In genomic region chr2:71603851-71604708, GRCh38 we compare ENCODE assay signal across 15 cellular contexts.
DNase-seq lines count a peak whose midpoint lies in the region; ATAC-seq, FAIRE-seq and TF ChIP-seq lines count a peak whose summit lies in the region.
"Had no signal": no experiment of that assay in that cellular context is flagged by ENCODE, and none has a peak within 500 bp of the region (broad histone marks: within the 10 kb centered on the region; RNA-seq: fewer than 3 reads in every experiment).

No MANE protein-coding gene starts in this region.

- TF ChIP-seq POLR2A in endothelial cell of umbilical vein (IDR thresholded peaks at IDR 0.05; ENCODE audit: low read depth, low read length) = no peak

- no peak overlapping the region for H3K27ac Mint-ChIP-seq in mesothelial cell of epicardium
- H3K27ac Mint-ChIP-seq: T-cell had no signal

- peak overlapping the region; percentile 1 for H3K9ac ChIP-seq in endothelial cell of umbilical vein (replicated peaks; ENCODE audit: extremely low read depth, insufficient read depth, low read length)

- no peaks in the 10 kb centered on the region for H3K9me1 ChIP-seq in endothelial cell of umbilical vein (replicated peaks; ENCODE audit: control insufficient read depth, extremely low read depth, insufficient read depth, low read length)

- no peak overlapping the region for H3K4me3 ChIP-seq in endothelial cell of umbilical vein (replicated peaks in 1 of 3; ENCODE audit: insufficient read depth in 1 of 3, low read depth in 1 of 3, low read length in 3 of 3)
- no peak overlapping the region for H3K4me3 ChIP-seq in aorta (ENCODE audit: low read length in 2 of 2)
- H3K4me3 ChIP-seq in OCI-LY7 (ENCODE audit: low read depth, low read length, poor library complexity, severe bottlenecking) = no peak overlapping the region
- H3K4me3 ChIP-seq: uterus had no signal

- BruUV-seq in endothelial cell of umbilical vein (replicated peaks; lab: Mats Ljungman, UMichigan) (no TSS peak), OCI-LY7 (replicated peaks; lab: Mats Ljungman, UMichigan) (no TSS peak)

- H3K27me3 Mint-ChIP-seq in mesothelial cell of epicardium (ENCODE audit: low read depth) = peaks cover 2% of the 10 kb centered on the region

- H3K4me3 Mint-ChIP-seq in mesothelial cell of epicardium = no peak overlapping the region

- FAIRE-seq in endothelial cell of umbilical vein (lab: Jason Lieb, UNC) = peak; percentile 28

- TF ChIP-seq CTCF in endothelial cell of umbilical vein (IDR thresholded peaks at IDR 0.05; ENCODE audit: extremely low read depth in 1 of 2, insufficient read depth in 1 of 2, low read depth in 1 of 2, low read length in 2 of 2) = peak in 1 of 2 donors; percentile 33
- no peak for TF ChIP-seq CTCF in mesothelial cell of epicardium (IDR thresholded peaks at IDR 0.05; ENCODE audit: unreplicated experiment)
- TF ChIP-seq CTCF in OCI-LY7 (conservative IDR thresholded peaks at IDR 0.05; ENCODE audit: low read length) = no peak
- no peak for TF ChIP-seq CTCF in GM10248 (IDR thresholded peaks at IDR 0.05; ENCODE audit: control extremely low read depth, extremely low read depth, low read depth, missing control alignments)

- H3K4me1 ChIP-seq in endothelial cell of umbilical vein (ENCODE audit: control insufficient read depth, extremely low read depth, insufficient read depth, low read length) = peaks cover 37% of the 10 kb centered on the region
- no peaks in the 10 kb centered on the region for H3K4me1 ChIP-seq in aorta (ENCODE audit: control insufficient read depth in 1 of 2, insufficient read depth in 2 of 2, low read length in 2 of 2)
- H3K4me1 ChIP-seq in OCI-LY7 (ENCODE audit: insufficient read depth, low read length, poor library complexity, severe bottlenecking) = no peaks in the 10 kb centered on the region
- H3K4me1 ChIP-seq: uterus had no signal

- DNase-seq in Right ventricle myocardium superior (peak; percentile 18), Right ventricle myocardium inferior (ENCODE audit: missing footprints) (no peak), endothelial cell of umbilical vein (ENCODE audit: low read depth, low spot score) (no peak), mesothelial cell of epicardium (ENCODE audit: low spot score in 2 of 2, unreplicated experiment in 2 of 2) (peak; percentile 10 to 24), aorta (peak; percentile 34 to 63), OCI-LY7 (ENCODE audit: low spot score) (no peak), GM10248 (ENCODE audit: extremely low spot score) (no peak)
- DNase-seq: activated CD4-positive, alpha-beta T cell treated with anti-CD3 and anti-CD28 coated beads for 48 hours; cerebellar nuclear complex; DMS153; OCI-M1 had no signal

- POLR2A ChIA-PET in endothelial cell of umbilical vein (lab: Charles Lee) (no interaction called here), OCI-LY7 (lab: Charles Lee) (interaction anchor here (0.6 to 0.9 kb wide), 2 partner anchors 24 to 180 kb away, joined by 3 read pairs; no protein-coding TSS in a partner anchor), GM10248 (lab: Yijun Ruan, JAX) (no interaction called here)

- H3K9me3 Mint-ChIP-seq in mesothelial cell of epicardium = no peaks in the 10 kb centered on the region
- H3K9me3 Mint-ChIP-seq: T-cell had no signal

- peak overlapping the region; percentile 74 for H3K27ac ChIP-seq in endothelial cell of umbilical vein (ENCODE audit: insufficient read depth, low read depth, low read length)
- H3K27ac ChIP-seq in aorta (ENCODE audit: low read depth in 1 of 2, low read length in 2 of 2) = no peak overlapping the region
- no peak overlapping the region for H3K27ac ChIP-seq in OCI-LY7 (ENCODE audit: low read depth, low read length, poor library complexity, severe bottlenecking)
- H3K27ac ChIP-seq: HL-60, uterus had no signal

- H3K79me2 ChIP-seq in endothelial cell of umbilical vein (ENCODE audit: control insufficient read depth, insufficient read depth, low read length) (no peaks in the 10 kb centered on the region), OCI-LY7 (ENCODE audit: insufficient read depth, low read depth, low read length) (no peaks in the 10 kb centered on the region)

- H3K36me3 ChIP-seq in endothelial cell of umbilical vein (ENCODE audit: control insufficient read depth in 2 of 2, extremely low read depth in 1 of 2, insufficient read depth in 2 of 2, low read length in 2 of 2) = peaks cover 0 to 6% of the 10 kb centered on the region in 2 experiments
- no peaks in the 10 kb centered on the region for H3K36me3 ChIP-seq in aorta (ENCODE audit: control insufficient read depth in 1 of 2, insufficient read depth in 2 of 2, low read length in 1 of 2)
- H3K36me3 ChIP-seq in OCI-LY7 (ENCODE audit: insufficient read depth, low read length) = no peaks in the 10 kb centered on the region
- H3K36me3 ChIP-seq: uterus had no signal

- H4K20me1 ChIP-seq in endothelial cell of umbilical vein (replicated peaks; ENCODE audit: control insufficient read depth, extremely low read depth, insufficient read depth, low read length) (no peaks in the 10 kb centered on the region), OCI-LY7 (ENCODE audit: insufficient read depth, low read length) (no peaks in the 10 kb centered on the region)

- peaks cover 11% of the 10 kb centered on the region for H3K4me1 Mint-ChIP-seq in mesothelial cell of epicardium

- CTCF ChIA-PET in endothelial cell of umbilical vein (lab: Charles Lee) (interaction anchor here (1.1 to 1.9 kb wide), 7 partner anchors 9 to 546 kb away, joined by 3 to 7 read pairs (median 6); partner anchors contain the start of gene CYP26B1), OCI-LY7 (lab: Charles Lee; ENCODE audit: unreplicated experiment) (no interaction called here), GM10248 (lab: Yijun Ruan, JAX) (no interaction called here)

- H3K27me3 ChIP-seq in endothelial cell of umbilical vein (ENCODE audit: control insufficient read depth in 2 of 2, insufficient read depth in 2 of 2, low read length in 2 of 2) (no peaks in the 10 kb centered on the region), aorta (ENCODE audit: control insufficient read depth in 1 of 2, insufficient read depth in 2 of 2, low read length in 1 of 2) (no peaks in the 10 kb centered on the region)
- H3K27me3 ChIP-seq: uterus had no signal

- dilution Hi-C loops in endothelial cell of umbilical vein (cut with MboI; ENCODE audit: extremely low pct_ligation_motif_present, low sequenced_read_pairs) = no loop called here

- H3K9me2 ChIP-seq in OCI-LY7 (ENCODE audit: insufficient read depth, low read length) = no peaks in the 10 kb centered on the region

- intact Hi-C loops in Right ventricle myocardium superior (cut with DNase I) (no loop called here), Right ventricle myocardium inferior (cut with DNase I) (no loop called here), endothelial cell of umbilical vein (cut with micrococcal nuclease) (loop anchor here (1.0 to 10.0 kb wide), 5 partner anchors 12 to 959 kb away; partner anchors contain the start of gene DYSF), aorta (cut with DNase I) (loop anchor here in 1 of 2 donors (5.0 kb wide), 1 partner anchor 57 kb away; no protein-coding TSS in a partner anchor), OCI-LY7 (cut with micrococcal nuclease; ENCODE audit: unreplicated experiment) (no loop called here)

- WGBS in aorta, 2 donors = 83 to 84% methylated on average over 9 of the region's 9 CpGs

- no peak for ATAC-seq in Right ventricle myocardium superior (ENCODE audit: poor library complexity)
- no peak for ATAC-seq in Right ventricle myocardium inferior
- ATAC-seq in aorta (ENCODE audit: low FRiP score) = no peak
- ATAC-seq in HG02588 (IDR thresholded peaks at IDR 0.05; ENCODE audit: unreplicated experiment) = no peak
- ATAC-seq: T-cell had no signal

- H2AFZ ChIP-seq in endothelial cell of umbilical vein (ENCODE audit: low read depth, low read length) (no peak overlapping the region), OCI-LY7 (ENCODE audit: low read length) (no peak overlapping the region)

- H3K9me3 ChIP-seq in endothelial cell of umbilical vein (replicated peaks; ENCODE audit: control insufficient read depth, insufficient read depth, low read length) = no peaks in the 10 kb centered on the region
- H3K9me3 ChIP-seq in aorta (ENCODE audit: control insufficient read depth, low read length) = no peaks in the 10 kb centered on the region
- no peaks in the 10 kb centered on the region for H3K9me3 ChIP-seq in OCI-LY7 (ENCODE audit: low read length)
- H3K9me3 ChIP-seq: uterus had no signal

- H3K4me2 ChIP-seq in endothelial cell of umbilical vein (ENCODE audit: insufficient read depth, low read length) = no peak overlapping the region
- no peak overlapping the region for H3K4me2 ChIP-seq in OCI-LY7 (ENCODE audit: low read length)

- no peaks in the 10 kb centered on the region for H3K36me3 Mint-ChIP-seq in mesothelial cell of epicardium
- H3K36me3 Mint-ChIP-seq: T-cell had no signal

TF ChIP-seq in endothelial cell of umbilical vein, 7 proteins besides CTCF, POLR2A, EP300 and RAD21:
- TF ChIP-seq, protein P1, sequence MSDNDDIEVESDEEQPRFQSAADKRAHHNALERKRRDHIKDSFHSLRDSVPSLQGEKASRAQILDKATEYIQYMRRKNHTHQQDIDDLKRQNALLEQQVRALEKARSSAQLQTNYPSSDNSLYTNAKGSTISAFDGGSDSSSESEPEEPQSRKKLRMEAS (IDR thresholded peaks at IDR 0.05; ENCODE audit: insufficient read depth, insufficient read length) = no peak
- no peak for TF ChIP-seq JUN (IDR thresholded peaks at IDR 0.05; ENCODE audit: borderline replicate concordance, insufficient read depth, insufficient read length, low read depth)
- no peak for TF ChIP-seq EZH2 (IDR thresholded peaks at IDR 0.05; ENCODE audit: borderline replicate concordance, low read depth, low read length, severe bottlenecking)
- TF ChIP-seq FOS (IDR thresholded peaks at IDR 0.05; ENCODE audit: borderline replicate concordance, insufficient read depth, low read length) = no peak
- TF ChIP-seq MYC (IDR thresholded peaks at IDR 0.05; ENCODE audit: low read depth, low read length) = no peak
- no peak for TF ChIP-seq POLR2AphosphoS5 (IDR thresholded peaks at IDR 0.05; ENCODE audit: insufficient read depth, low read depth, low read length)
- TF ChIP-seq GATA2 (IDR thresholded peaks at IDR 0.05; ENCODE audit: insufficient read depth, insufficient read length, low read depth, low read length) = no peak

Comparison
In these comparisons a context has a peak if more than half of its experiments do, and no peak if none do; other contexts are left out.
1. DNase-seq: peak in Right ventricle myocardium superior (single experiment), mesothelial cell of epicardium (2 of 2) and aorta (2 of 2); none in Right ventricle myocardium inferior (single experiment), endothelial cell of umbilical vein (single experiment), OCI-LY7 (single experiment) and GM10248 (single experiment).